ENCODE assay signal across 11 cellular contexts in the genomic region with DNA sequence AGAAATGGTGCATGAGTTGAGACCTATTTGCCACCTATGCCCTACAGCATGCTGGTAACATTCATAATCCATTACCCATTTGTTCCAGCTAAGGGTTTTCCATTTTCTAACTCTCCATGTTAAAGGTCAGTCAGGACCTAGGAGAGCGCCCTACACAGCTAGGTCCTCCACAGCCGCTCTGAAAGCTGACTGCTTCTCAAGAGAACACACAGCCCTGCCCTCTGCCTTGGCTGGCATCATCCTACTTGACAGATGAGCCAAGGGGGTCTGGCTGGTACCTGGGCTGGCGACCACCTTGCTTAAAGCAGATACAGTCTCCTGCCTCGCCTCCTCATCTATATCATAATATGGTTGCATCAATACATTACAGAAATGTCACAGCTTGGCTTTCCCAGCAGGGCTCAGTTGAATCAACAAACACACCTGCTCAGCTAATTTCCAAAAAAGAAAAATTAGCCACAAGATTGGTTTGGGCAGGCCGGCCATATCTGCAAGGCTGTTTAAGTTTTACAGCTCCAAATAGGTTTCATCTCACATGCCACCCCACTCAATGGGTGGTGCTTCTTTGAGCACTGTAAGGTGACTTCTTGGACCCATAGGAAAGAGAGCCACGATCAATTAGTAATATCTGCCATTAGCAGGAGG. TPM values are rescaled to one million over a fixed set of nuclear protein-coding genes. Genes with fewer than 3 reads are reported as not detected.
DNase-seq lines count a peak whose midpoint lies in the region; ATAC-seq and TF ChIP-seq lines count a peak whose summit lies in the region.
"Had no signal": no experiment of that assay in that cellular context is flagged by ENCODE, and none has a peak within 500 bp of the region (broad histone marks: within the 10 kb centered on the region; RNA-seq: fewer than 3 reads in every experiment).

No MANE protein-coding gene starts in this region.

- no peaks in the 10 kb centered on the region for H3K36me3 ChIP-seq in left ventricle myocardium inferior
- H3K36me3 ChIP-seq in SK-N-SH (replicated peaks in 1 of 2; ENCODE audit: control insufficient read depth in 1 of 2, insufficient read depth in 2 of 2, low read length in 1 of 2), result no peaks in the 10 kb centered on the region
- no peaks in the 10 kb centered on the region for H3K36me3 ChIP-seq in testis (ENCODE audit: low read depth, missing control alignments)
- no peaks in the 10 kb centered on the region for H3K36me3 ChIP-seq in transverse colon

- H3K27me3 ChIP-seq in left ventricle myocardium inferior (ENCODE audit: low read depth), result peaks cover 4% of the 10 kb centered on the region
- H3K27me3 ChIP-seq in SK-N-SH (ENCODE audit: insufficient read depth), result no peaks in the 10 kb centered on the region
- H3K27me3 ChIP-seq in testis, result no peaks in the 10 kb centered on the region
- no peaks in the 10 kb centered on the region for H3K27me3 ChIP-seq in transverse colon

- TF ChIP-seq EP300 in SK-N-SH (IDR thresholded peaks at IDR 0.05; ENCODE audit: borderline replicate concordance in 1 of 2, low read depth in 1 of 2, low read length in 1 of 2), result no peak
- TF ChIP-seq EP300 in transverse colon (IDR thresholded peaks at IDR 0.05; ENCODE audit: low read depth), result no peak

- ATAC-seq in left ventricle myocardium superior (peak; percentile 35), GM18520 (IDR thresholded peaks at IDR 0.05; ENCODE audit: unreplicated experiment) (no peak)
- ATAC-seq: activated T-helper 17 cell treated with anti-CD3 and anti-CD28 coated beads, Interleukin-2, amount 50 U/mL, for 72 hours had no signal

- no peak overlapping the region for H3K4me2 ChIP-seq in SK-N-SH

- 51% methylated on average over 6 of the region's 6 CpGs for WGBS in SK-N-SH (ENCODE audit: low lambda C conversion rate)
- WGBS in testis, 2 donors, result 73 to 74% methylated on average over 5 to 6 of the region's 6 CpGs
- WGBS in transverse colon (ENCODE audit: low coverage in 1 of 2), 2 donors, result 57 to 62% methylated on average over 5 to 6 of the region's 6 CpGs

- no peaks in the 10 kb centered on the region for H3F3A ChIP-seq in SK-N-SH (replicated peaks; ENCODE audit: insufficient read depth)

- H3K4me3 ChIP-seq in left ventricle myocardium inferior, result no peak overlapping the region
- no peak overlapping the region for H3K4me3 ChIP-seq in SK-N-SH (ENCODE audit: low read depth in 2 of 2, low read length in 1 of 2)
- no peak overlapping the region for H3K4me3 ChIP-seq in testis
- H3K4me3 ChIP-seq in transverse colon, result no peak overlapping the region
- H3K4me3 ChIP-seq: skin epidermis had no signal

- H2AFZ ChIP-seq in SK-N-SH (ENCODE audit: low read depth), result no peak overlapping the region

- no peak for TF ChIP-seq CTCF in left ventricle myocardium inferior (IDR thresholded peaks at IDR 0.05; ENCODE audit: borderline replicate concordance)
- no peak for TF ChIP-seq CTCF in SK-N-SH (IDR thresholded peaks at IDR 0.05)
- no peak for TF ChIP-seq CTCF in testis (IDR thresholded peaks at IDR 0.05)
- no peak for TF ChIP-seq CTCF in transverse colon (IDR thresholded peaks at IDR 0.05)

- in situ Hi-C loops in transverse colon (cut with MboI; ENCODE audit: low pct_ligation_motif_present in 1 of 4, low pct_unique_long_range_greater_than_20kb in 1 of 4, low sequenced_read_pairs in 3 of 4), result no loop called here

- no peaks in the 10 kb centered on the region for H4K20me1 ChIP-seq in SK-N-SH (ENCODE audit: insufficient read depth)

- POLR2A ChIA-PET in SK-N-SH (lab: Yijun Ruan, JAX), result no interaction called here

- no peaks in the 10 kb centered on the region for H3K79me2 ChIP-seq in SK-N-SH (ENCODE audit: insufficient read depth)

- TF ChIP-seq POLR2A in testis (IDR thresholded peaks at IDR 0.05) (no peak), transverse colon (IDR thresholded peaks at IDR 0.05) (no peak)

- no peaks in the 10 kb centered on the region for H3K9me2 ChIP-seq in SK-N-SH

- DNase-seq in cardiac septum (ENCODE audit: low spot score), result peak; percentile 19
- DNase-seq in left ventricle myocardium inferior, result no peak
- no peak for DNase-seq in SK-N-SH
- no peak for DNase-seq in left ventricle myocardium superior
- DNase-seq in testis, result peak; percentile 18
- no peak for DNase-seq in transverse colon
- no peak for DNase-seq in NCI-H1930 (lab: John Stamatoyannopoulos, UW)
- DNase-seq: NCI-H1694 had no signal

- no peak for TF ChIP-seq RAD21 in SK-N-SH (IDR thresholded peaks at IDR 0.05; ENCODE audit: low read length)

- H3K4me1 ChIP-seq in left ventricle myocardium inferior (no peaks in the 10 kb centered on the region), SK-N-SH (ENCODE audit: control insufficient read depth in 1 of 2, insufficient read depth in 2 of 2, low read depth in 1 of 2, low read length in 1 of 2) (no peaks in the 10 kb centered on the region), testis (no peaks in the 10 kb centered on the region), transverse colon (no peaks in the 10 kb centered on the region)

- H3K9me3 ChIP-seq in left ventricle myocardium inferior (replicated peaks) (no peaks in the 10 kb centered on the region), SK-N-SH (no peaks in the 10 kb centered on the region), testis (no peaks in the 10 kb centered on the region), transverse colon (no peaks in the 10 kb centered on the region)

- H3K9ac ChIP-seq in SK-N-SH, result no peak overlapping the region

- CTCF ChIA-PET in SK-N-SH (lab: Yijun Ruan, JAX), result no interaction called here

- H3K27ac ChIP-seq in left ventricle myocardium inferior (replicated peaks) (no peak overlapping the region), SK-N-SH (ENCODE audit: low read depth in 2 of 2, low read length in 1 of 2) (no peak overlapping the region), testis (no peak overlapping the region), transverse colon (no peak overlapping the region)
- H3K27ac ChIP-seq: skin epidermis had no signal

- intact Hi-C loops in cardiac septum (cut with DNase I) (no loop called here), left ventricle myocardium inferior (cut with micrococcal nuclease) (no loop called here), left ventricle myocardium superior (cut with micrococcal nuclease) (no loop called here), testis (cut with DNase I; ENCODE audit: low total_unique reads) (no loop called here), transverse colon (cut with DNase I; ENCODE audit: low total_unique reads) (no loop called here)

TF ChIP-seq in SK-N-SH, 30 proteins besides CTCF, POLR2A, EP300 and RAD21:
- TF ChIP-seq RFX5 (IDR thresholded peaks at IDR 0.05; ENCODE audit: low read length), result no peak
- TF ChIP-seq USF2 (IDR thresholded peaks at IDR 0.05; ENCODE audit: borderline replicate concordance, low read depth, low read length), result no peak
- TF ChIP-seq TCF12 (IDR thresholded peaks at IDR 0.05), result no peak
- peak; percentile 95 for TF ChIP-seq REST (IDR thresholded peaks at IDR 0.05; ENCODE audit: low read depth, low read length)
- TF ChIP-seq GATA2 (CRISPR knock-in tag; IDR thresholded peaks at IDR 0.05), result no peak
- TF ChIP-seq CHD2 (IDR thresholded peaks at IDR 0.05; ENCODE audit: low read length, partially characterized antibody), result no peak

RNA-seq across cellular contexts. Expression of gene TLL2, which starts 17.3 kb away (rescaled TPM):
- total RNA-seq in cardiac septum (3.8 TPM), left ventricle myocardium inferior (7.0 TPM), left ventricle myocardium superior (11.6 TPM), testis (under 1 TPM; 0.39 to 0.68 TPM), transverse colon (under 1 TPM in 2 of 4 donors, not detected in 2; 0.32 to 0.96 TPM)
- polyA plus RNA-seq in SK-N-SH (2012; rRNA removed) (0.28 and 0.36 TPM in 2 replicates), testis (ENCODE audit: insufficient read depth, low read depth, low replicate concordance) (0.67 TPM)
- 0.20 and 0.27 TPM in 2 replicates for polyA plus RNA-seq in SK-N-SH (2012; cell fraction: cytosol; rRNA removed)
- 1.1 and 1.2 TPM in 2 replicates for polyA plus RNA-seq in SK-N-SH (2012; cell fraction: nucleus; rRNA removed)
- total RNA-seq: activated T-helper 17 cell treated with anti-CD3 and anti-CD28 coated beads, Interleukin-2, amount 50 U/mL, for 72 hours had no signal

Comparison
In these comparisons a context has a peak if more than half of its experiments do, and no peak if none do; other contexts are left out.
1. DNase-seq: peak in cardiac septum (single experiment) and testis (single experiment); none in left ventricle myocardium inferior (single experiment), SK-N-SH (single experiment), left ventricle myocardium superior (single experiment), transverse colon (single experiment) and NCI-H1930 (0 of 2).